In genomic region chrX:130944230-130944629, GRCh38 we compare ENCODE assay signal across 1 cellular context.
TF ChIP-seq lines count a peak whose summit lies in the region.

No MANE protein-coding gene starts in this region.

TF ChIP-seq in GM12878, 131 proteins besides CTCF, POLR2A, EP300 and RAD21 (continued from another document):
- no peak for TF ChIP-seq BCLAF1 (IDR thresholded peaks at IDR 0.05)
- no peak for TF ChIP-seq EZH2 (IDR thresholded peaks at IDR 0.05; ENCODE audit: borderline replicate concordance, control insufficient read depth, low read depth, low read length)
- TF ChIP-seq MYB (IDR thresholded peaks at IDR 0.05; ENCODE audit: borderline replicate concordance, low read depth, low read length): no peak
- TF ChIP-seq CREM (IDR thresholded peaks at IDR 0.05; ENCODE audit: low read depth): no peak
- no peak for TF ChIP-seq SREBF1 (IDR thresholded peaks at IDR 0.05; ENCODE audit: low read length)
- TF ChIP-seq FOXK2 (IDR thresholded peaks at IDR 0.05): no peak
- TF ChIP-seq EGR1 (IDR thresholded peaks at IDR 0.05; ENCODE audit: borderline replicate concordance in 1 of 2, low read depth in 2 of 2, low read length in 2 of 2): no peak
- TF ChIP-seq CHD1 (IDR thresholded peaks at IDR 0.05; ENCODE audit: low read depth, low read length): no peak
TF ChIP-seq in GM12878: peak in this region for 0.
